ENCODE assay signal across 8 cellular contexts in the genomic region with DNA sequence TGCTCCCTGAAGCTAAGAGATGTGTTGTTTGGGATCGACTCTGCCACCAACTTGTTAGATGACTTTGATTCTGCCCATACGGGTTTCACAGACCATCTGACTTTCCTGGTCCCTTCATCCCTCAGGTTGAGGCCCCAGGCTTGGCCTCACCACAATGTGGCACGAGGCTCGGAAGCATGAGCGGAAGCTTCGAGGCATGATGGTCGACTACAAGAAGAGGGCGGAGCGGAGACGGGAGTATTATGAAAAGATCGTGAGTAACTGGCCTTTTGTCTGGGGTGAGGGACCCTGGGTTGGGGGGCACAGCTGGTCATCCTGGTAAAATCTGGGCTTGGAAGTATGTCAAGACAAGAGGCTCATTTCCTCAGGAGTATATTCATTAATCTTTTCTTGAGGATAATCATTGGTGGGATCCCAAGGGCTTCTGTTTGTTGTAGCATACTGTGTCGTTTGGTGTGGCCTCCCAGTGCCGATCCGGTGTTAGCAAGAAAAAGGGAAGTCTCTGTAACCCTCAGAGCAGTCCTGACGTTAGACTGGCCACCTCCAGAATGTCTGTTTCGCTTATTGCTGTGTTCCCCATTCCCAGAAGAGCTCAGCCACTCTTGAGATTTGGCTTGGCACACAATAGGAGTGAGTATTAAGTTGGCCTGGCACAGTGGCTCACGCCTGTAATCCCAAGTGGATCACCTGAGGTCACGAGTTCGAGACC. TPM values are rescaled to one million over a fixed set of nuclear protein-coding genes. Genes with fewer than 3 reads are reported as not detected.
DNase-seq lines count a peak whose midpoint lies in the region; ATAC-seq and TF ChIP-seq lines count a peak whose summit lies in the region.

No MANE protein-coding gene starts in this region.

- H3K27me3 ChIP-seq in iPS-20b (ENCODE audit: insufficient read depth, low read length), result no peaks in the 10 kb centered on the region

- peak overlapping the region; percentile 95 for H3K27ac Mint-ChIP-seq in activated CD4-positive, alpha-beta T cell treated with anti-CD3 and anti-CD28 coated beads, Interleukin-2, amount 10 ng/mL, durations not matched to agents 24 days and 14 days
- peak overlapping the region; percentile 91 for H3K27ac Mint-ChIP-seq in activated B cell treated with CpG ODN at 0.5 μM for 24 hours

- ATAC-seq in activated B cell treated with CpG ODN at 0.5 μM for 24 hours (ENCODE audit: low read depth) (no peak), GM18907 (IDR thresholded peaks at IDR 0.05; ENCODE audit: unreplicated experiment) (no peak), HG02973 (IDR thresholded peaks at IDR 0.05; ENCODE audit: unreplicated experiment) (no peak), HG02588 (IDR thresholded peaks at IDR 0.05; ENCODE audit: unreplicated experiment) (no peak)

- H3K4me1 ChIP-seq in iPS-20b (ENCODE audit: insufficient read depth, low read length), result peaks cover 8% of the 10 kb centered on the region

- no peaks in the 10 kb centered on the region for H3K27me3 Mint-ChIP-seq in activated CD4-positive, alpha-beta T cell treated with anti-CD3 and anti-CD28 coated beads, Interleukin-2, amount 10 ng/mL, durations not matched to agents 24 days and 14 days
- no peaks in the 10 kb centered on the region for H3K27me3 Mint-ChIP-seq in activated B cell treated with CpG ODN at 0.5 μM for 24 hours

- peaks cover 27% of the 10 kb centered on the region for H3K4me1 Mint-ChIP-seq in activated CD4-positive, alpha-beta T cell treated with anti-CD3 and anti-CD28 coated beads, Interleukin-2, amount 10 ng/mL, durations not matched to agents 24 days and 14 days
- peaks cover 44% of the 10 kb centered on the region for H3K4me1 Mint-ChIP-seq in activated B cell treated with CpG ODN at 0.5 μM for 24 hours

- H3K9me3 Mint-ChIP-seq in activated CD4-positive, alpha-beta T cell treated with anti-CD3 and anti-CD28 coated beads, Interleukin-2, amount 10 ng/mL, durations not matched to agents 24 days and 14 days, result no peaks in the 10 kb centered on the region
- H3K9me3 Mint-ChIP-seq in activated B cell treated with CpG ODN at 0.5 μM for 24 hours, result no peaks in the 10 kb centered on the region

- no peak overlapping the region for H3K27ac ChIP-seq in iPS-20b (ENCODE audit: low read length)
- H3K27ac ChIP-seq in substantia nigra (ENCODE audit: low read depth, low read length, poor library complexity, severe bottlenecking), result peak overlapping the region; percentile 92

- H3K4me3 ChIP-seq in iPS-20b (ENCODE audit: low read length), result peak overlapping the region; percentile 96

- peaks cover 60% of the 10 kb centered on the region for H3K36me3 Mint-ChIP-seq in activated CD4-positive, alpha-beta T cell treated with anti-CD3 and anti-CD28 coated beads, Interleukin-2, amount 10 ng/mL, durations not matched to agents 24 days and 14 days (ENCODE audit: low read depth)
- H3K36me3 Mint-ChIP-seq in activated B cell treated with CpG ODN at 0.5 μM for 24 hours (ENCODE audit: low read depth), result peaks cover 84% of the 10 kb centered on the region

- H3K9me3 ChIP-seq in iPS-20b (ENCODE audit: insufficient read depth, low read depth, low read length), result no peaks in the 10 kb centered on the region

- H3K36me3 ChIP-seq in iPS-20b (ENCODE audit: insufficient read depth, low read depth, low read length), result peaks cover 47% of the 10 kb centered on the region

- no peak for TF ChIP-seq CTCF in activated B cell treated with CpG ODN at 0.5 μM for 24 hours (IDR thresholded peaks at IDR 0.05)

- POLR2A ChIA-PET in activated B cell treated with CpG ODN at 0.5 μM for 24 hours (lab: Charles Lee), result interaction anchor here (1.0 to 5.0 kb wide), 9 partner anchors 12 to 138 kb away, joined by 3 to 66 read pairs (median 9); partner anchors contain the start of genes CLPTM1, RELB and TRAPPC6A

- H3K4me3 Mint-ChIP-seq in activated CD4-positive, alpha-beta T cell treated with anti-CD3 and anti-CD28 coated beads, Interleukin-2, amount 10 ng/mL, durations not matched to agents 24 days and 14 days, result peak overlapping the region; percentile 88
- peak overlapping the region; percentile 98 for H3K4me3 Mint-ChIP-seq in activated B cell treated with CpG ODN at 0.5 μM for 24 hours

- intact Hi-C loops in activated CD4-positive, alpha-beta T cell treated with anti-CD3 and anti-CD28 coated beads, Interleukin-2, amount 10 ng/mL, durations not matched to agents 24 days and 14 days (cut with micrococcal nuclease), result no loop called here
- intact Hi-C loops in activated B cell treated with CpG ODN at 0.5 μM for 24 hours (cut with micrococcal nuclease), result no loop called here

- H3K9ac ChIP-seq in iPS-20b (ENCODE audit: low read depth, low read length), result no peak overlapping the region; the same call in 1 of the 2 replicates

- CTCF ChIA-PET in activated B cell treated with CpG ODN at 0.5 μM for 24 hours (lab: Charles Lee), result interaction anchor here (0.6 to 2.3 kb wide), 3 partner anchors 19 to 270 kb away, joined by 3 to 8 read pairs (median 5); no protein-coding TSS in a partner anchor

- DNase-seq in activated CD4-positive, alpha-beta T cell treated with anti-CD3 and anti-CD28 coated beads, Interleukin-2, amount 10 ng/mL, durations not matched to agents 24 days and 14 days, result no peak
- DNase-seq in activated CD4-positive, alpha-beta T cell treated with anti-CD3 and anti-CD28 coated beads for 48 hours, result no peak
- DNase-seq in activated B cell treated with CpG ODN at 0.5 μM for 24 hours (no peak), substantia nigra (lab: John Stamatoyannopoulos, UW) (peak in 4 of 49 donors; percentile 2 to 12 (median 9))

RNA-seq across cellular contexts. Expression of gene CLASRP, which starts 1.4 kb away (rescaled TPM):
- total RNA-seq in activated CD4-positive, alpha-beta T cell treated with anti-CD3 and anti-CD28 coated beads, Interleukin-2, amount 10 ng/mL, durations not matched to agents 24 days and 14 days, result 107 and 111 TPM in 2 replicates
- 133 and 172 TPM in 2 replicates for total RNA-seq in activated B cell treated with CpG ODN at 0.5 μM for 24 hours

RNA-seq across cellular contexts. Expression of gene ZNF296, which starts 36.1 kb away (rescaled TPM):
- total RNA-seq in activated CD4-positive, alpha-beta T cell treated with anti-CD3 and anti-CD28 coated beads, Interleukin-2, amount 10 ng/mL, durations not matched to agents 24 days and 14 days, result 4.7 and 5.3 TPM in 2 replicates
- 27.8 and 28.0 TPM in 2 replicates for total RNA-seq in activated B cell treated with CpG ODN at 0.5 μM for 24 hours

RNA-seq across cellular contexts. Expression of gene GEMIN7, which starts 38.8 kb away (rescaled TPM):
- total RNA-seq in activated CD4-positive, alpha-beta T cell treated with anti-CD3 and anti-CD28 coated beads, Interleukin-2, amount 10 ng/mL, durations not matched to agents 24 days and 14 days, result 51.5 and 54.3 TPM in 2 replicates
- 37.0 and 38.7 TPM in 2 replicates for total RNA-seq in activated B cell treated with CpG ODN at 0.5 μM for 24 hours

RNA-seq across cellular contexts. Expression of gene RELB, which starts 38.9 kb away (rescaled TPM):
- total RNA-seq in activated CD4-positive, alpha-beta T cell treated with anti-CD3 and anti-CD28 coated beads, Interleukin-2, amount 10 ng/mL, durations not matched to agents 24 days and 14 days, result 67.6 and 72.7 TPM in 2 replicates
- 117 and 135 TPM in 2 replicates for total RNA-seq in activated B cell treated with CpG ODN at 0.5 μM for 24 hours

RNA-seq across cellular contexts. Expression of gene PPP1R37, which starts 52.8 kb away (rescaled TPM):
- total RNA-seq in activated CD4-positive, alpha-beta T cell treated with anti-CD3 and anti-CD28 coated beads, Interleukin-2, amount 10 ng/mL, durations not matched to agents 24 days and 14 days, result 20.3 and 21.8 TPM in 2 replicates
- 18.8 and 27.2 TPM in 2 replicates for total RNA-seq in activated B cell treated with CpG ODN at 0.5 μM for 24 hours
